ENCODE assay signal across 7 cellular contexts in the genomic region with DNA sequence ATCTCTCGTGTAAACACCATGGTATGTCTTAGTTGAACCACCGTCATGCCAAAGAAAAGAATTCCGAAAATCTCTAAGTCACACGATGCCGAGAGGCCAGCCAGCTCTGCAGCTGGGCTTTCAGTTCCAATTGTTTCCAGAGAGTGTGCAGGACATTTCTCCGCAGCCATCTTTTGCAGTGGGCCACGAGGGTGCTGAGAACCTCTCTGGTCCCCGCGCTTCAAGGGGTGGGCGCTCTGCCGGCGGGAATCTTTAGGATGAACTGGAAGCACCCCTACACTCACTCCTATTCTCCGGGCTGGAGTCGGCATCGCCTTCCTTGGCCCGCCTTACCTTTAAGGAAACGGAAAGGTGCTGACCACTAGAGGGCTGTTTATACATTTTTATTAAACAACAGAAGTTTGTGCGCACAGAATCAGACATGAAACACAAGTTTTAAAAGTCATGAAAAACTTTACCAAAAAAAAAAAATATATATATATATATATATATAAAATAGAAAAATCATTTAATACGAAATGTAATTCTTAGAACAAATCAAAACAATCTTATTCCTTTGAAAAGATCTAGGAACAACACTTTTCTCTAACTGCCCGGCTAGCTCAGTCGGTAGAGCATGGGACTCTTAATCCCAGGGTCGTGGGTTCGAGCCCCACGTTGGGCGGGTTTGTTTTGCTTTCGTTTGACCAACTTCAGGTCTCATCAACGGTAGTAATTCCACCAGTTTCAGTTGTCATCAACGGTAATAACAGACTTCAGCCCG. TPM values are rescaled to one million over a fixed set of nuclear protein-coding genes. Genes with fewer than 3 reads are reported as not detected.
DNase-seq lines count a peak whose midpoint lies in the region; ATAC-seq and TF ChIP-seq lines count a peak whose summit lies in the region.

No MANE protein-coding gene starts in this region.

- no peaks in the 10 kb centered on the region for H3K36me3 Mint-ChIP-seq in activated CD4-positive, alpha-beta T cell treated with anti-CD3 and anti-CD28 coated beads, Interleukin-2, amount 10 ng/mL, durations not matched to agents 24 days and 14 days (ENCODE audit: low read depth)

- H3K4me3 ChIP-seq in right lobe of liver: peak overlapping the region; percentile 25 to 60 (median 50)

- intact Hi-C loops in activated CD4-positive, alpha-beta T cell treated with anti-CD3 and anti-CD28 coated beads, Interleukin-2, amount 10 ng/mL, durations not matched to agents 24 days and 14 days (cut with micrococcal nuclease): loop anchor here (1.0 kb wide), 1 partner anchor 13 kb away; no protein-coding TSS in a partner anchor
- intact Hi-C loops in right lobe of liver (cut with DNase I): no loop called here

- no peak for TF ChIP-seq POLR2A in right lobe of liver (IDR thresholded peaks at IDR 0.05)

- peaks cover 8% of the 10 kb centered on the region for H3K27me3 Mint-ChIP-seq in activated CD4-positive, alpha-beta T cell treated with anti-CD3 and anti-CD28 coated beads, Interleukin-2, amount 10 ng/mL, durations not matched to agents 24 days and 14 days

- H3K27ac Mint-ChIP-seq in activated CD4-positive, alpha-beta T cell treated with anti-CD3 and anti-CD28 coated beads, Interleukin-2, amount 10 ng/mL, durations not matched to agents 24 days and 14 days: peak overlapping the region; percentile 81

- H3K9me3 ChIP-seq in right lobe of liver: no peaks in the 10 kb centered on the region

- ATAC-seq in GM18499 (IDR thresholded peaks at IDR 0.05; ENCODE audit: insufficient read depth, unreplicated experiment): peak; percentile 49
- ATAC-seq in HG03095 (IDR thresholded peaks at IDR 0.05; ENCODE audit: unreplicated experiment): peak; percentile 64
- ATAC-seq in right lobe of liver: peak; percentile 86 to 96 (median 94)

- peaks cover 6% of the 10 kb centered on the region for H3K4me1 Mint-ChIP-seq in activated CD4-positive, alpha-beta T cell treated with anti-CD3 and anti-CD28 coated beads, Interleukin-2, amount 10 ng/mL, durations not matched to agents 24 days and 14 days

- H3K27me3 ChIP-seq in right lobe of liver: no peaks in the 10 kb centered on the region

- H3K36me3 ChIP-seq in right lobe of liver: no peaks in the 10 kb centered on the region

- peak overlapping the region; percentile 83 for H3K4me3 Mint-ChIP-seq in activated CD4-positive, alpha-beta T cell treated with anti-CD3 and anti-CD28 coated beads, Interleukin-2, amount 10 ng/mL, durations not matched to agents 24 days and 14 days

- WGBS in right lobe of liver (ENCODE audit: insufficient coverage, low coverage, low lambda C conversion rate, missing lambda C conversion rate): 1% methylated on average over 25 of the region's 29 CpGs

- H3K9me3 Mint-ChIP-seq in activated CD4-positive, alpha-beta T cell treated with anti-CD3 and anti-CD28 coated beads, Interleukin-2, amount 10 ng/mL, durations not matched to agents 24 days and 14 days: no peaks in the 10 kb centered on the region

- no peaks in the 10 kb centered on the region for H3K4me1 ChIP-seq in right lobe of liver

- H3K27ac ChIP-seq in right lobe of liver: no peak overlapping the region

- TF ChIP-seq CTCF in right lobe of liver (IDR thresholded peaks at IDR 0.05): peak; percentile 48 to 54 (median 53)

- DNase-seq in NCI-H510A (lab: John Stamatoyannopoulos, UW) (peak; percentile 9), dermis blood vessel endothelial cell (peak; percentile 77), right lobe of liver (peak; percentile 72 to 79 (median 75))
- DNase-seq in activated CD4-positive, alpha-beta T cell treated with anti-CD3 and anti-CD28 coated beads, Interleukin-2, amount 10 ng/mL, durations not matched to agents 24 days and 14 days: peak; percentile 92
- peak; percentile 77 to 79 for DNase-seq in stimulated activated CD4-positive, alpha-beta T cell treated with anti-CD3 and anti-CD28 coated beads, Interleukin-2, amount 100 ng/mL, for 48 hours

RNA-seq across cellular contexts. Expression of gene MORF4L1, which starts 12.5 kb away (rescaled TPM):
- total RNA-seq in activated CD4-positive, alpha-beta T cell treated with anti-CD3 and anti-CD28 coated beads, Interleukin-2, amount 10 ng/mL, durations not matched to agents 24 days and 14 days: 280 and 289 TPM in 2 replicates
- total RNA-seq in dermis blood vessel endothelial cell (410 and 468 TPM in 2 replicates), right lobe of liver (100 to 1,000 TPM in 4 of 6 experiments, 10 to 100 TPM in 2; 86.9 to 126 (median 115) TPM)

RNA-seq across cellular contexts. Expression of gene ADAMTS7, which starts 48.9 kb away (rescaled TPM):
- total RNA-seq in activated CD4-positive, alpha-beta T cell treated with anti-CD3 and anti-CD28 coated beads, Interleukin-2, amount 10 ng/mL, durations not matched to agents 24 days and 14 days: 1.3 TPM in 2 replicates
- total RNA-seq in dermis blood vessel endothelial cell (12.6 and 19.3 TPM in 2 replicates), right lobe of liver (1 to 10 TPM in 3 of 6 experiments, under 1 TPM in 3; 0.49 to 1.4 (median 1.1) TPM)

Comparison
In these comparisons a context has a peak if more than half of its experiments do, and no peak if none do; other contexts are left out.
1. DNase-seq: peak in every context shown above with its lines; median percentile 92 in activated CD4-positive, alpha-beta T cell treated with anti-CD3 and anti-CD28 coated beads, Interleukin-2, amount 10 ng/mL, durations not matched to agents 24 days and 14 days; 78 in stimulated activated CD4-positive, alpha-beta T cell treated with anti-CD3 and anti-CD28 coated beads, Interleukin-2, amount 100 ng/mL, for 48 hours; 77 in dermis blood vessel endothelial cell; 75 in right lobe of liver; 9 in NCI-H510A.